ENCODE assay signal across 1 cellular context in the genomic region with DNA sequence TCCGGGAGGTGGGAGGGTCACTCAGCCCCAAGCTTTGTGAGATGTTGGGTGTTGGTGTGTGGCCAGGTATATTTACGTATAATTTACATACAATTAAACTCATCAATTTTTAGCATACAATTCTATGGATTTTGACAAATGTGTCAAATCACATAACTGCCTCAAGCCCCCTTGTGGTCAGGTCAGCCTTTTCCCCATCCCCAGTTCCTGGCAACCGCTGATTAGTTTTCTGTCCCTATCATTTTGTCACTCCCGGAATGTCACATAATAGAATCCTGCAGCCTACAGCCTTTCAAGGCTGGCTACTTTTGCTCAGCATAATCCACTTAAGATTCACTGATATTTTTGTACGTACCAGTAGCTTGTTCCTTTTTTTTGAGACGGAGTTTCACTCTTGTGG.
TF ChIP-seq lines count a peak whose summit lies in the region.

No MANE protein-coding gene starts in this region.

TF ChIP-seq in WTC11, 78 proteins besides CTCF, POLR2A, EP300 and RAD21 (continued from another document):
- TF ChIP-seq, protein P1, sequence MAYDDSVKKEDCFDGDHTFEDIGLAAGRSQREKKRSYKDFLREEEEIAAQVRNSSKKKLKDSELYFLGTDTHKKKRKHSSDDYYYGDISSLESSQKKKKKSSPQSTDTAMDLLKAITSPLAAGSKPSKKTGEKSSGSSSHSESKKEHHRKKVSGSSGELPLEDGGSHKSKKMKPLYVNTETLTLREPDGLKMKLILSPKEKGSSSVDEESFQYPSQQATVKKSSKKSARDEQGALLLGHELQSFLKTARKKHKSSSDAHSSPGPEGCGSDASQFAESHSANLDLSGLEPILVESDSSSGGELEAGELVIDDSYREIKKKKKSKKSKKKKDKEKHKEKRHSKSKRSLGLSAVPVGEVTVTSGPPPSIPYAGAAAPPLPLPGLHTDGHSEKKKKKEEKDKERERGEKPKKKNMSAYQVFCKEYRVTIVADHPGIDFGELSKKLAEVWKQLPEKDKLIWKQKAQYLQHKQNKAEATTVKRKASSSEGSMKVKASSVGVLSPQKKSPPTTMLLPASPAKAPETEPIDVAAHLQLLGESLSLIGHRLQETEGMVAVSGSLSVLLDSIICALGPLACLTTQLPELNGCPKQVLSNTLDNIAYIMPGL (CRISPR knock-in tag; IDR thresholded peaks at IDR 0.05), result no peak
- TF ChIP-seq IRF2 (CRISPR knock-in tag; IDR thresholded peaks at IDR 0.05; ENCODE audit: borderline replicate concordance, low read depth), result no peak
- TF ChIP-seq ZNF671 (CRISPR knock-in tag; IDR thresholded peaks at IDR 0.05), result no peak
- TF ChIP-seq NFATC4 (CRISPR knock-in tag; IDR thresholded peaks at IDR 0.05), result no peak
- no peak for TF ChIP-seq OVOL2 (CRISPR knock-in tag; IDR thresholded peaks at IDR 0.05; ENCODE audit: borderline replicate concordance)
- TF ChIP-seq, protein P2, sequence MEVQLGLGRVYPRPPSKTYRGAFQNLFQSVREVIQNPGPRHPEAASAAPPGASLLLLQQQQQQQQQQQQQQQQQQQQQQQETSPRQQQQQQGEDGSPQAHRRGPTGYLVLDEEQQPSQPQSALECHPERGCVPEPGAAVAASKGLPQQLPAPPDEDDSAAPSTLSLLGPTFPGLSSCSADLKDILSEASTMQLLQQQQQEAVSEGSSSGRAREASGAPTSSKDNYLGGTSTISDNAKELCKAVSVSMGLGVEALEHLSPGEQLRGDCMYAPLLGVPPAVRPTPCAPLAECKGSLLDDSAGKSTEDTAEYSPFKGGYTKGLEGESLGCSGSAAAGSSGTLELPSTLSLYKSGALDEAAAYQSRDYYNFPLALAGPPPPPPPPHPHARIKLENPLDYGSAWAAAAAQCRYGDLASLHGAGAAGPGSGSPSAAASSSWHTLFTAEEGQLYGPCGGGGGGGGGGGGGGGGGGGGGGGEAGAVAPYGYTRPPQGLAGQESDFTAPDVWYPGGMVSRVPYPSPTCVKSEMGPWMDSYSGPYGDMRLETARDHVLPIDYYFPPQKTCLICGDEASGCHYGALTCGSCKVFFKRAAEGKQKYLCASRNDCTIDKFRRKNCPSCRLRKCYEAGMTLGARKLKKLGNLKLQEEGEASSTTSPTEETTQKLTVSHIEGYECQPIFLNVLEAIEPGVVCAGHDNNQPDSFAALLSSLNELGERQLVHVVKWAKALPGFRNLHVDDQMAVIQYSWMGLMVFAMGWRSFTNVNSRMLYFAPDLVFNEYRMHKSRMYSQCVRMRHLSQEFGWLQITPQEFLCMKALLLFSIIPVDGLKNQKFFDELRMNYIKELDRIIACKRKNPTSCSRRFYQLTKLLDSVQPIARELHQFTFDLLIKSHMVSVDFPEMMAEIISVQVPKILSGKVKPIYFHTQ (CRISPR knock-in tag; IDR thresholded peaks at IDR 0.05), result no peak
